In the genomic region with DNA sequence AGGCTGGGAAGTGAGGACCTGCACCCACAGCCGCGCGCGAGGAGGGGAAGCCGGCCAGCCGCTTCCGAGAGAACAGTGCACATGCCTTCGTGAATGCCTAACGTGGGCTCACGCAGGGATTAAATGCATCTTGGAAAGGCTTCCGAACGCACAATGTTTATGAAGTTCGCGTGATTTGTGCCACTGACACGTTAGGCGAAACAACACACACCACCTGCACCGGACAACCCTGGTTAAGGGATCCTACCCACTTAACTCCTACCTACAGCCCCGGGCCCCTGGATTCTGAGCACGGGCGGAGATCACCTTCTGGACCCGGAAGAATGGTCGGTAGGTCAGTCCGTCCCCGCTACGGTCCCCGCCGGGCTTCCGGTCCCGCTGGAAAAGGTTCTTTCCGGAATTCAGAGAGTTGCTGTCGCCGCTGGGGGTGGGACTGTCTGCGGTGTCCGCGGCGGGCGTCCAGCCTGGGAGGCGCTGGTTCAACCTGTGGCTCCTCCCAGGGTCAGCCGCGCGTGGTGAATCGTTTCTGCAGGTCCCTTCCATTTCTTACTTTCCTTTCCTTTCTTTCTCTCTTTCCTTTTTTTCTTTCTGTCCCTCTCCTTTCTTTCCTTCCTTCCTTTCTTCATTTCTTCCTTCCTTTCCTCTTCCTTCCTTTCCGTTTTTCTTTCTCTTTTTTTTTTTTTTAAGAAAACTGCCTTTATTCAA, we compare ENCODE assay signal across 1 cellular context.
A peak's percentile ranks its signal among the peaks of the same experiment; 100 is the strongest.
TF ChIP-seq lines count a peak whose summit lies in the region.

A gene with protein sequence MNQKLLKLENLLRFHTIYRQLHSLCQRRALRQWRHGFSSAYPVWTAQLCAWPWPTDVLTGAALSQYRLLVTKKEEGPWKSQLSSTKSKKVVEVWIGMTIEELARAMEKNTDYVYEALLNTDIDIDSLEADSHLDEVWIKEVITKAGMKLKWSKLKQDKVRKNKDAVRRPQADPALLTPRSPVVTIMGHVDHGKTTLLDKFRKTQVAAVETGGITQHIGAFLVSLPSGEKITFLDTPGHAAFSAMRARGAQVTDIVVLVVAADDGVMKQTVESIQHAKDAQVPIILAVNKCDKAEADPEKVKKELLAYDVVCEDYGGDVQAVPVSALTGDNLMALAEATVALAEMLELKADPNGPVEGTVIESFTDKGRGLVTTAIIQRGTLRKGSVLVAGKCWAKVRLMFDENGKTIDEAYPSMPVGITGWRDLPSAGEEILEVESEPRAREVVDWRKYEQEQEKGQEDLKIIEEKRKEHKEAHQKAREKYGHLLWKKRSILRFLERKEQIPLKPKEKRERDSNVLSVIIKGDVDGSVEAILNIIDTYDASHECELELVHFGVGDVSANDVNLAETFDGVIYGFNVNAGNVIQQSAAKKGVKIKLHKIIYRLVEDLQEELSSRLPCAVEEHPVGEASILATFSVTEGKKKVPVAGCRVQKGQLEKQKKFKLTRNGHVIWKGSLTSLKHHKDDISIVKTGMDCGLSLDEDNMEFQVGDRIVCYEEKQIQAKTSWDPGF (minus strand): TSS at position 325 of the 705 bp plus-strand sequence. CDS start 5,373 bp downstream, outside the sequence.

TF ChIP-seq in HepG2, 621 proteins besides CTCF, POLR2A, EP300 and RAD21 (continued from another document and continues in another):
- TF ChIP-seq, protein P1, sequence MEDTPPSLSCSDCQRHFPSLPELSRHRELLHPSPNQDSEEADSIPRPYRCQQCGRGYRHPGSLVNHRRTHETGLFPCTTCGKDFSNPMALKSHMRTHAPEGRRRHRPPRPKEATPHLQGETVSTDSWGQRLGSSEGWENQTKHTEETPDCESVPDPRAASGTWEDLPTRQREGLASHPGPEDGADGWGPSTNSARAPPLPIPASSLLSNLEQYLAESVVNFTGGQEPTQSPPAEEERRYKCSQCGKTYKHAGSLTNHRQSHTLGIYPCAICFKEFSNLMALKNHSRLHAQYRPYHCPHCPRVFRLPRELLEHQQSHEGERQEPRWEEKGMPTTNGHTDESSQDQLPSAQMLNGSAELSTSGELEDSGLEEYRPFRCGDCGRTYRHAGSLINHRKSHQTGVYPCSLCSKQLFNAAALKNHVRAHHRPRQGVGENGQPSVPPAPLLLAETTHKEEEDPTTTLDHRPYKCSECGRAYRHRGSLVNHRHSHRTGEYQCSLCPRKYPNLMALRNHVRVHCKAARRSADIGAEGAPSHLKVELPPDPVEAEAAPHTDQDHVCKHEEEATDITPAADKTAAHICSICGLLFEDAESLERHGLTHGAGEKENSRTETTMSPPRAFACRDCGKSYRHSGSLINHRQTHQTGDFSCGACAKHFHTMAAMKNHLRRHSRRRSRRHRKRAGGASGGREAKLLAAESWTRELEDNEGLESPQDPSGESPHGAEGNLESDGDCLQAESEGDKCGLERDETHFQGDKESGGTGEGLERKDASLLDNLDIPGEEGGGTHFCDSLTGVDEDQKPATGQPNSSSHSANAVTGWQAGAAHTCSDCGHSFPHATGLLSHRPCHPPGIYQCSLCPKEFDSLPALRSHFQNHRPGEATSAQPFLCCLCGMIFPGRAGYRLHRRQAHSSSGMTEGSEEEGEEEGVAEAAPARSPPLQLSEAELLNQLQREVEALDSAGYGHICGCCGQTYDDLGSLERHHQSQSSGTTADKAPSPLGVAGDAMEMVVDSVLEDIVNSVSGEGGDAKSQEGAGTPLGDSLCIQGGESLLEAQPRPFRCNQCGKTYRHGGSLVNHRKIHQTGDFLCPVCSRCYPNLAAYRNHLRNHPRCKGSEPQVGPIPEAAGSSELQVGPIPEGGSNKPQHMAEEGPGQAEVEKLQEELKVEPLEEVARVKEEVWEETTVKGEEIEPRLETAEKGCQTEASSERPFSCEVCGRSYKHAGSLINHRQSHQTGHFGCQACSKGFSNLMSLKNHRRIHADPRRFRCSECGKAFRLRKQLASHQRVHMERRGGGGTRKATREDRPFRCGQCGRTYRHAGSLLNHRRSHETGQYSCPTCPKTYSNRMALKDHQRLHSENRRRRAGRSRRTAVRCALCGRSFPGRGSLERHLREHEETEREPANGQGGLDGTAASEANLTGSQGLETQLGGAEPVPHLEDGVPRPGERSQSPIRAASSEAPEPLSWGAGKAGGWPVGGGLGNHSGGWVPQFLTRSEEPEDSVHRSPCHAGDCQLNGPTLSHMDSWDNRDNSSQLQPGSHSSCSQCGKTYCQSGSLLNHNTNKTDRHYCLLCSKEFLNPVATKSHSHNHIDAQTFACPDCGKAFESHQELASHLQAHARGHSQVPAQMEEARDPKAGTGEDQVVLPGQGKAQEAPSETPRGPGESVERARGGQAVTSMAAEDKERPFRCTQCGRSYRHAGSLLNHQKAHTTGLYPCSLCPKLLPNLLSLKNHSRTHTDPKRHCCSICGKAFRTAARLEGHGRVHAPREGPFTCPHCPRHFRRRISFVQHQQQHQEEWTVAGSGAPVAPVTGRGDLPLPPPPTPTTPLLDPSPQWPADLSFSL (CRISPR knock-in tag; IDR thresholded peaks at IDR 0.05): no peak
- TF ChIP-seq ZNF740 (CRISPR knock-in tag; IDR thresholded peaks at IDR 0.05): peak; percentile 75; the same call in 1 of the 2 replicates
- TF ChIP-seq PITX1 (CRISPR knock-in tag; IDR thresholded peaks at IDR 0.05): peak; percentile 88
- TF ChIP-seq HNF4A (CRISPR knock-in tag; IDR thresholded peaks at IDR 0.05): peak; percentile 93
- TF ChIP-seq FOXJ3 (CRISPR knock-in tag; IDR thresholded peaks at IDR 0.05; ENCODE audit: borderline replicate concordance): peak; percentile 89
- TF ChIP-seq ZNF777 (CRISPR knock-in tag; IDR thresholded peaks at IDR 0.05): peak; percentile 71; the same call in 1 of the 2 replicates
- TF ChIP-seq SNAPC5 (CRISPR knock-in tag; IDR thresholded peaks at IDR 0.05; ENCODE audit: borderline replicate concordance): peak; percentile 90
- TF ChIP-seq SETDB1 (CRISPR knock-in tag; IDR thresholded peaks at IDR 0.05; ENCODE audit: borderline replicate concordance): no peak
- TF ChIP-seq, protein P2, sequence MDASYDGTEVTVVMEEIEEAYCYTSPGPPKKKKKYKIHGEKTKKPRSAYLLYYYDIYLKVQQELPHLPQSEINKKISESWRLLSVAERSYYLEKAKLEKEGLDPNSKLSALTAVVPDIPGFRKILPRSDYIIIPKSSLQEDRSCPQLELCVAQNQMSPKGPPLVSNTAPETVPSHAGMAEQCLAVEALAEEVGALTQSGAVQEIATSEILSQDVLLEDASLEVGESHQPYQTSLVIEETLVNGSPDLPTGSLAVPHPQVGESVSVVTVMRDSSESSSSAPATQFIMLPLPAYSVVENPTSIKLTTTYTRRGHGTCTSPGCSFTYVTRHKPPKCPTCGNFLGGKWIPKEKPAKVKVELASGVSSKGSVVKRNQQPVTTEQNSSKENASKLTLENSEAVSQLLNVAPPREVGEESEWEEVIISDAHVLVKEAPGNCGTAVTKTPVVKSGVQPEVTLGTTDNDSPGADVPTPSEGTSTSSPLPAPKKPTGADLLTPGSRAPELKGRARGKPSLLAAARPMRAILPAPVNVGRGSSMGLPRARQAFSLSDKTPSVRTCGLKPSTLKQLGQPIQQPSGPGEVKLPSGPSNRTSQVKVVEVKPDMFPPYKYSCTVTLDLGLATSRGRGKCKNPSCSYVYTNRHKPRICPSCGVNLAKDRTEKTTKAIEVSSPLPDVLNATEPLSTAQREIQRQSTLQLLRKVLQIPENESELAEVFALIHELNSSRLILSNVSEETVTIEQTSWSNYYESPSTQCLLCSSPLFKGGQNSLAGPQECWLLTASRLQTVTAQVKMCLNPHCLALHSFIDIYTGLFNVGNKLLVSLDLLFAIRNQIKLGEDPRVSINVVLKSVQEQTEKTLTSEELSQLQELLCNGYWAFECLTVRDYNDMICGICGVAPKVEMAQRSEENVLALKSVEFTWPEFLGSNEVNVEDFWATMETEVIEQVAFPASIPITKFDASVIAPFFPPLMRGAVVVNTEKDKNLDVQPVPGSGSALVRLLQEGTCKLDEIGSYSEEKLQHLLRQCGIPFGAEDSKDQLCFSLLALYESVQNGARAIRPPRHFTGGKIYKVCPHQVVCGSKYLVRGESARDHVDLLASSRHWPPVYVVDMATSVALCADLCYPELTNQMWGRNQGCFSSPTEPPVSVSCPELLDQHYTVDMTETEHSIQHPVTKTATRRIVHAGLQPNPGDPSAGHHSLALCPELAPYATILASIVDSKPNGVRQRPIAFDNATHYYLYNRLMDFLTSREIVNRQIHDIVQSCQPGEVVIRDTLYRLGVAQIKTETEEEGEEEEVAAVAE (CRISPR knock-in tag; IDR thresholded peaks at IDR 0.05; ENCODE audit: borderline replicate concordance): peak; percentile 90; the same call in 1 of the 2 replicates
- TF ChIP-seq, protein P3, sequence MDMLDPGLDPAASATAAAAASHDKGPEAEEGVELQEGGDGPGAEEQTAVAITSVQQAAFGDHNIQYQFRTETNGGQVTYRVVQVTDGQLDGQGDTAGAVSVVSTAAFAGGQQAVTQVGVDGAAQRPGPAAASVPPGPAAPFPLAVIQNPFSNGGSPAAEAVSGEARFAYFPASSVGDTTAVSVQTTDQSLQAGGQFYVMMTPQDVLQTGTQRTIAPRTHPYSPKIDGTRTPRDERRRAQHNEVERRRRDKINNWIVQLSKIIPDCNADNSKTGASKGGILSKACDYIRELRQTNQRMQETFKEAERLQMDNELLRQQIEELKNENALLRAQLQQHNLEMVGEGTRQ (IDR thresholded peaks at IDR 0.05; ENCODE audit: low read depth, low read length): no peak
- TF ChIP-seq, protein P3 (CRISPR knock-in tag; IDR thresholded peaks at IDR 0.05; ENCODE audit: borderline replicate concordance): peak; percentile 61; the same call in 1 of the 2 replicates
- TF ChIP-seq ZNF839 (CRISPR knock-in tag; IDR thresholded peaks at IDR 0.05; ENCODE audit: borderline replicate concordance): peak; percentile 98
- peak; percentile 85 for TF ChIP-seq ZNF451 (CRISPR knock-in tag; IDR thresholded peaks at IDR 0.05)
- TF ChIP-seq POLR2G (IDR thresholded peaks at IDR 0.05; ENCODE audit: low read depth, low read length): peak; percentile 99
- TF ChIP-seq REXO4 (CRISPR knock-in tag; IDR thresholded peaks at IDR 0.05; ENCODE audit: borderline replicate concordance): no peak
- TF ChIP-seq IRF2 (CRISPR knock-in tag; IDR thresholded peaks at IDR 0.05): peak; percentile 100
- peak; percentile 94 for TF ChIP-seq KLF12 (CRISPR knock-in tag; IDR thresholded peaks at IDR 0.05; ENCODE audit: borderline replicate concordance)
- no peak for TF ChIP-seq NFIB (CRISPR knock-in tag; IDR thresholded peaks at IDR 0.05; ENCODE audit: borderline replicate concordance)
- no peak for TF ChIP-seq ZNF530 (CRISPR knock-in tag; IDR thresholded peaks at IDR 0.05; ENCODE audit: low read depth)
- peak; percentile 81; the same call in 1 of the 2 replicates for TF ChIP-seq ARHGAP35 (CRISPR knock-in tag; IDR thresholded peaks at IDR 0.05; ENCODE audit: borderline replicate concordance)
- peak; percentile 97 for TF ChIP-seq MTA1 (CRISPR knock-in tag; IDR thresholded peaks at IDR 0.05; ENCODE audit: borderline replicate concordance)
- peak; percentile 94 for TF ChIP-seq ZMAT3 (CRISPR knock-in tag; conservative IDR thresholded peaks at IDR 0.05)
- TF ChIP-seq ZNF260 (CRISPR knock-in tag; IDR thresholded peaks at IDR 0.05; ENCODE audit: borderline replicate concordance, low read depth): 0 out of 2 replicates have a peak, but pooled peaks have one; percentile 83
- TF ChIP-seq WIZ (CRISPR knock-in tag; IDR thresholded peaks at IDR 0.05): peak; percentile 80; the same call in 1 of the 2 replicates
- TF ChIP-seq SP4 (CRISPR knock-in tag; IDR thresholded peaks at IDR 0.05): peak; percentile 96
- no peak for TF ChIP-seq KDM6A (CRISPR knock-in tag; IDR thresholded peaks at IDR 0.05; ENCODE audit: low read depth)
- TF ChIP-seq BATF2 (CRISPR knock-in tag; IDR thresholded peaks at IDR 0.05): no peak
- TF ChIP-seq ZBTB44 (CRISPR knock-in tag; IDR thresholded peaks at IDR 0.05): peak; percentile 80; the same call in 1 of the 2 replicates
- TF ChIP-seq ZNF639 (CRISPR knock-in tag; conservative IDR thresholded peaks at IDR 0.05): peak; percentile 98
